Comparison of ENCODE assay signal across 1 cellular context in the genomic region with DNA sequence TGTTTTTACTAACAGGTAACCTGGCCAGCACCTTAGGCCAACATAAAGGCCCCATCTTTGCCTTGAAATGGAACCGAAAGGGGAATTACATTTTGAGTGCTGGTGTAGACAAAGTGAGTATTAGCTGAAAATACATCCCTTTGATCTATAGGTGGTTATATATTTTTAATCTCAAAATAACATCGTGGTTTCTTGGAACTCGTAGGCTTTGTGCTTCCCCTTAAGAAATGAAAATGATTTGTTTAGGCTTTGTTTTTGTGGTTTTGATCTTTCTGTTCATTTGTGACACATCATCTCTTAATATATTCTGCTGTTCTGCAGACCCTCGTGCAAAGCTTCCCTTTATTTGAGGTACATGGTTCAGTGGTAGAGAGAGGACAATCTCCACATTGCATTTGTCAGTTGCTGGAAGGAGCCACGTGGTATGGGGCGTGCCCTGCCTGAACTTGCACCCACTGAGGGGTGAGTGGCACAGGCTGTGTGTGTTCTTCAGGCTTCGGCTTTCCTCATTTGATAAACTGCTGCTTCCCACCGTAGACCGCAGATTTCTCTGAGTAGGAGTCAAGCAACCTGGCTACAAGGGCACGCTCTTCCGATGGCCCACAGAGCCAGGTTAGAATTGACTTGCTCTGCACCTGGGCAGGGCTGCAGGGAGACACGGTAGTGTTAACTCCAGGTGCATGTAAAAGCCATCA.
TF ChIP-seq lines count a peak whose summit lies in the region.

No MANE protein-coding gene starts in this region.

TF ChIP-seq in GM12878, 131 proteins besides CTCF, POLR2A, EP300 and RAD21:
- TF ChIP-seq TBL1XR1 (IDR thresholded peaks at IDR 0.05; ENCODE audit: low read depth, low read length) (no peak), RUNX3 (IDR thresholded peaks at IDR 0.05; ENCODE audit: low read length) (peak; percentile 51; the same call in 1 of the 2 replicates), RB1 (IDR thresholded peaks at IDR 0.05; ENCODE audit: borderline replicate concordance) (no peak), NFIC (IDR thresholded peaks at IDR 0.05; ENCODE audit: low read depth, low read length) (0 out of 2 replicates have a peak, but pooled peaks have one; percentile 22), KDM1A (IDR thresholded peaks at IDR 0.05; ENCODE audit: borderline replicate concordance) (no peak), RAD51 (IDR thresholded peaks at IDR 0.05) (no peak), YY1 (IDR thresholded peaks at IDR 0.05; ENCODE audit: low read depth, low read length) (no peak), SMAD5 (IDR thresholded peaks at IDR 0.05; ENCODE audit: low read depth) (no peak), PAX8 (IDR thresholded peaks at IDR 0.05) (no peak), WRNIP1 (IDR thresholded peaks at IDR 0.05; ENCODE audit: borderline replicate concordance, low read depth, low read length) (no peak)
- TF ChIP-seq, protein P1, sequence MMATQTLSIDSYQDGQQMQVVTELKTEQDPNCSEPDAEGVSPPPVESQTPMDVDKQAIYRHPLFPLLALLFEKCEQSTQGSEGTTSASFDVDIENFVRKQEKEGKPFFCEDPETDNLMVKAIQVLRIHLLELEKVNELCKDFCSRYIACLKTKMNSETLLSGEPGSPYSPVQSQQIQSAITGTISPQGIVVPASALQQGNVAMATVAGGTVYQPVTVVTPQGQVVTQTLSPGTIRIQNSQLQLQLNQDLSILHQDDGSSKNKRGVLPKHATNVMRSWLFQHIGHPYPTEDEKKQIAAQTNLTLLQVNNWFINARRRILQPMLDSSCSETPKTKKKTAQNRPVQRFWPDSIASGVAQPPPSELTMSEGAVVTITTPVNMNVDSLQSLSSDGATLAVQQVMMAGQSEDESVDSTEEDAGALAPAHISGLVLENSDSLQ (IDR thresholded peaks at IDR 0.05): no peak
- TF ChIP-seq, protein P2, sequence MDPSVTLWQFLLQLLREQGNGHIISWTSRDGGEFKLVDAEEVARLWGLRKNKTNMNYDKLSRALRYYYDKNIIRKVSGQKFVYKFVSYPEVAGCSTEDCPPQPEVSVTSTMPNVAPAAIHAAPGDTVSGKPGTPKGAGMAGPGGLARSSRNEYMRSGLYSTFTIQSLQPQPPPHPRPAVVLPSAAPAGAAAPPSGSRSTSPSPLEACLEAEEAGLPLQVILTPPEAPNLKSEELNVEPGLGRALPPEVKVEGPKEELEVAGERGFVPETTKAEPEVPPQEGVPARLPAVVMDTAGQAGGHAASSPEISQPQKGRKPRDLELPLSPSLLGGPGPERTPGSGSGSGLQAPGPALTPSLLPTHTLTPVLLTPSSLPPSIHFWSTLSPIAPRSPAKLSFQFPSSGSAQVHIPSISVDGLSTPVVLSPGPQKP (IDR thresholded peaks at IDR 0.05; ENCODE audit: low read depth, low read length): no peak
- TF ChIP-seq, protein P3, sequence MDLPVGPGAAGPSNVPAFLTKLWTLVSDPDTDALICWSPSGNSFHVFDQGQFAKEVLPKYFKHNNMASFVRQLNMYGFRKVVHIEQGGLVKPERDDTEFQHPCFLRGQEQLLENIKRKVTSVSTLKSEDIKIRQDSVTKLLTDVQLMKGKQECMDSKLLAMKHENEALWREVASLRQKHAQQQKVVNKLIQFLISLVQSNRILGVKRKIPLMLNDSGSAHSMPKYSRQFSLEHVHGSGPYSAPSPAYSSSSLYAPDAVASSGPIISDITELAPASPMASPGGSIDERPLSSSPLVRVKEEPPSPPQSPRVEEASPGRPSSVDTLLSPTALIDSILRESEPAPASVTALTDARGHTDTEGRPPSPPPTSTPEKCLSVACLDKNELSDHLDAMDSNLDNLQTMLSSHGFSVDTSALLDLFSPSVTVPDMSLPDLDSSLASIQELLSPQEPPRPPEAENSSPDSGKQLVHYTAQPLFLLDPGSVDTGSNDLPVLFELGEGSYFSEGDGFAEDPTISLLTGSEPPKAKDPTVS (IDR thresholded peaks at IDR 0.05; ENCODE audit: low read depth, low read length): no peak
- TF ChIP-seq, protein P4, sequence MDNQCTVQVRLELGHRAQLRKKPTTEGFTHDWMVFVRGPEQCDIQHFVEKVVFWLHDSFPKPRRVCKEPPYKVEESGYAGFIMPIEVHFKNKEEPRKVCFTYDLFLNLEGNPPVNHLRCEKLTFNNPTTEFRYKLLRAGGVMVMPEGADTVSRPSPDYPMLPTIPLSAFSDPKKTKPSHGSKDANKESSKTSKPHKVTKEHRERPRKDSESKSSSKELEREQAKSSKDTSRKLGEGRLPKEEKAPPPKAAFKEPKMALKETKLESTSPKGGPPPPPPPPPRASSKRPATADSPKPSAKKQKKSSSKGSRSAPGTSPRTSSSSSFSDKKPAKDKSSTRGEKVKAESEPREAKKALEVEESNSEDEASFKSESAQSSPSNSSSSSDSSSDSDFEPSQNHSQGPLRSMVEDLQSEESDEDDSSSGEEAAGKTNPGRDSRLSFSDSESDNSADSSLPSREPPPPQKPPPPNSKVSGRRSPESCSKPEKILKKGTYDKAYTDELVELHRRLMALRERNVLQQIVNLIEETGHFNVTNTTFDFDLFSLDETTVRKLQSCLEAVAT (IDR thresholded peaks at IDR 0.05): no peak
- TF ChIP-seq, protein P5, sequence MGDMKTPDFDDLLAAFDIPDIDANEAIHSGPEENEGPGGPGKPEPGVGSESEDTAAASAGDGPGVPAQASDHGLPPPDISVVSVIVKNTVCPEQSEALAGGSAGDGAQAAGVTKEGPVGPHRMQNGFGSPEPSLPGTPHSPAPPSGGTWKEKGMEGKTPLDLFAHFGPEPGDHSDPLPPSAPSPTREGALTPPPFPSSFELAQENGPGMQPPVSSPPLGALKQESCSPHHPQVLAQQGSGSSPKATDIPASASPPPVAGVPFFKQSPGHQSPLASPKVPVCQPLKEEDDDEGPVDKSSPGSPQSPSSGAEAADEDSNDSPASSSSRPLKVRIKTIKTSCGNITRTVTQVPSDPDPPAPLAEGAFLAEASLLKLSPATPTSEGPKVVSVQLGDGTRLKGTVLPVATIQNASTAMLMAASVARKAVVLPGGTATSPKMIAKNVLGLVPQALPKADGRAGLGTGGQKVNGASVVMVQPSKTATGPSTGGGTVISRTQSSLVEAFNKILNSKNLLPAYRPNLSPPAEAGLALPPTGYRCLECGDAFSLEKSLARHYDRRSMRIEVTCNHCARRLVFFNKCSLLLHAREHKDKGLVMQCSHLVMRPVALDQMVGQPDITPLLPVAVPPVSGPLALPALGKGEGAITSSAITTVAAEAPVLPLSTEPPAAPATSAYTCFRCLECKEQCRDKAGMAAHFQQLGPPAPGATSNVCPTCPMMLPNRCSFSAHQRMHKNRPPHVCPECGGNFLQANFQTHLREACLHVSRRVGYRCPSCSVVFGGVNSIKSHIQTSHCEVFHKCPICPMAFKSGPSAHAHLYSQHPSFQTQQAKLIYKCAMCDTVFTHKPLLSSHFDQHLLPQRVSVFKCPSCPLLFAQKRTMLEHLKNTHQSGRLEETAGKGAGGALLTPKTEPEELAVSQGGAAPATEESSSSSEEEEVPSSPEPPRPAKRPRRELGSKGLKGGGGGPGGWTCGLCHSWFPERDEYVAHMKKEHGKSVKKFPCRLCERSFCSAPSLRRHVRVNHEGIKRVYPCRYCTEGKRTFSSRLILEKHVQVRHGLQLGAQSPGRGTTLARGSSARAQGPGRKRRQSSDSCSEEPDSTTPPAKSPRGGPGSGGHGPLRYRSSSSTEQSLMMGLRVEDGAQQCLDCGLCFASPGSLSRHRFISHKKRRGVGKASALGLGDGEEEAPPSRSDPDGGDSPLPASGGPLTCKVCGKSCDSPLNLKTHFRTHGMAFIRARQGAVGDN (IDR thresholded peaks at IDR 0.05): no peak
TF ChIP-seq in GM12878: peak in this region for 2.
